ENCODE assay signal across 18 cellular contexts in genomic region chr2:43248621-43249020, GRCh38.
"Had no signal": no experiment of that assay in that cellular context is flagged by ENCODE, and none has a peak within 500 bp of the region (broad histone marks: within the 10 kb centered on the region; RNA-seq: fewer than 3 reads in every experiment).

No MANE protein-coding gene starts in this region.

- DNase-seq: cortex of kidney; effector memory CD4-positive, alpha-beta T cell; gastrocnemius medialis; heart right ventricle; islet precursor cell; mammary epithelial cell; naive thymus-derived CD8-positive, alpha-beta T cell; nucleus accumbens; ovary; right cardiac atrium; small intestine; stimulated activated CD4-positive, alpha-beta T cell treated with anti-CD3 and anti-CD28 coated beads, Interleukin-12 subunit alpha, Interleukin-12 subunit beta, amount 100 ng/mL, for 4 hours; stimulated activated naive CD4-positive, alpha-beta T cell treated with Interleukin-2 at 50 U/mL for 16 hours; testis; transverse colon had no signal

- FAIRE-seq: small intestine had no signal

- ATAC-seq: gastrocnemius medialis; heart right ventricle; left lobe of liver; naive thymus-derived CD8-positive, alpha-beta T cell; right cardiac atrium had no signal

- H3K27ac ChIP-seq: epithelial cell of prostate, esophagus muscularis mucosa, gastrocnemius medialis, heart right ventricle, ovary, testis had no signal

- H3K27me3 ChIP-seq: esophagus muscularis mucosa, gastrocnemius medialis, heart right ventricle, ovary, testis, transverse colon had no signal

- H3K4me3 ChIP-seq: esophagus muscularis mucosa, gastrocnemius medialis, heart right ventricle, ovary, testis, transverse colon had no signal

- H3K36me3 ChIP-seq: esophagus muscularis mucosa, gastrocnemius medialis, ovary, transverse colon had no signal

- H3K9me3 ChIP-seq: esophagus muscularis mucosa, gastrocnemius medialis, heart right ventricle, ovary, testis, transverse colon had no signal
